Comparison of ENCODE assay signal across 7 cellular contexts in genomic region chr15:32396522-32396921, GRCh38. TPM values are rescaled to one million over a fixed set of nuclear protein-coding genes. Genes with fewer than 3 reads are reported as not detected.
"Had no signal": no experiment of that assay in that cellular context is flagged by ENCODE, and none has a peak within 500 bp of the region (broad histone marks: within the 10 kb centered on the region; RNA-seq: fewer than 3 reads in every experiment).

No MANE protein-coding gene starts in this region.

RNA-seq across cellular contexts. Expression of gene GOLGA8K, which starts 6.6 kb away (rescaled TPM):
- total RNA-seq: esophagus mucosa, gastrocnemius medialis, kidney epithelial cell, left colon had no signal
- polyA plus RNA-seq: keratinocyte, liver had no signal

RNA-seq across cellular contexts. Expression of gene GOLGA8O, which starts 58.9 kb away (rescaled TPM):
- total RNA-seq: glomerular endothelial cell, kidney epithelial cell had no signal
